12 cellular contexts compared by ENCODE assay signal in genomic region chr5:142248853-142249462, GRCh38.
DNase-seq lines count a peak whose midpoint lies in the region; ATAC-seq and TF ChIP-seq lines count a peak whose summit lies in the region.
"Had no signal": no experiment of that assay in that cellular context is flagged by ENCODE, and none has a peak within 500 bp of the region (broad histone marks: within the 10 kb centered on the region; RNA-seq: fewer than 3 reads in every experiment).

No MANE protein-coding gene starts in this region.

- no peak for TF ChIP-seq RAD21 in SK-N-SH (IDR thresholded peaks at IDR 0.05; ENCODE audit: low read length)

- H3K9me3 Mint-ChIP-seq in activated naive CD4-positive, alpha-beta T cell treated with anti-CD3 and anti-CD28 coated beads, Interleukin-2, amount 10 ng/mL, durations not matched to agents 7 days and 5 days: no peaks in the 10 kb centered on the region

- H3K4me3 Mint-ChIP-seq in activated naive CD4-positive, alpha-beta T cell treated with anti-CD3 and anti-CD28 coated beads, Interleukin-2, amount 10 ng/mL, durations not matched to agents 7 days and 5 days: no peak overlapping the region

- H3K4me1 ChIP-seq in SK-N-SH (ENCODE audit: control insufficient read depth in 1 of 2, insufficient read depth in 2 of 2, low read depth in 1 of 2, low read length in 1 of 2) (peaks cover 5 to 16% of the 10 kb centered on the region in 2 experiments; a peak in 1 of 4 replicates), right atrium auricular region (peaks cover 0 to 11% of the 10 kb centered on the region in 2 donors), psoas muscle (no peaks in the 10 kb centered on the region)

- 74% methylated on average over 13 of the region's 14 CpGs for WGBS in SK-N-SH (ENCODE audit: low lambda C conversion rate)
- WGBS in psoas muscle, 3 donors: 35 to 51% (median 35%) methylated on average over 14 of the region's 14 CpGs

- peak in 1 of 2 experiments; percentile 17; a peak in 1 of 4 replicates for TF ChIP-seq EP300 in SK-N-SH (IDR thresholded peaks at IDR 0.05; ENCODE audit: borderline replicate concordance in 1 of 2, low read depth in 1 of 2, low read length in 1 of 2)

- no peak overlapping the region for H3K27ac Mint-ChIP-seq in activated naive CD4-positive, alpha-beta T cell treated with anti-CD3 and anti-CD28 coated beads, Interleukin-2, amount 10 ng/mL, durations not matched to agents 7 days and 5 days

- no peaks in the 10 kb centered on the region for H3K36me3 Mint-ChIP-seq in activated naive CD4-positive, alpha-beta T cell treated with anti-CD3 and anti-CD28 coated beads, Interleukin-2, amount 10 ng/mL, durations not matched to agents 7 days and 5 days

- no peaks in the 10 kb centered on the region for H4K20me1 ChIP-seq in SK-N-SH (ENCODE audit: insufficient read depth)

- no peak overlapping the region for H3K4me2 ChIP-seq in SK-N-SH

- H3K36me3 ChIP-seq in SK-N-SH (replicated peaks in 1 of 2; ENCODE audit: control insufficient read depth in 1 of 2, insufficient read depth in 2 of 2, low read length in 1 of 2): no peaks in the 10 kb centered on the region
- H3K36me3 ChIP-seq in right atrium auricular region: no peaks in the 10 kb centered on the region
- no peaks in the 10 kb centered on the region for H3K36me3 ChIP-seq in psoas muscle (ENCODE audit: insufficient read depth in 1 of 2, low read depth in 1 of 2)

- DNase-seq in GM03348 (ENCODE audit: low spot score) (peak; percentile 68), SK-N-SH (no peak), right atrium auricular region (ENCODE audit: low spot score) (peak; percentile 76), psoas muscle (peak; percentile 37 to 68), SW480 (ENCODE audit: low spot score) (no peak)
- no peak for DNase-seq in activated naive CD4-positive, alpha-beta T cell treated with anti-CD3 and anti-CD28 coated beads, Interleukin-2, amount 10 ng/mL, durations not matched to agents 7 days and 5 days
- DNase-seq: activated naive CD4-positive, alpha-beta T cell; DMS53; NCI-H1105 treated with DMSO at 0.1 percent for 48 hours; testis had no signal

- peak overlapping the region; percentile 22 to 48; a peak in 3 of 4 replicates for H3K27ac ChIP-seq in SK-N-SH (ENCODE audit: low read depth in 2 of 2, low read length in 1 of 2)
- no peak overlapping the region for H3K27ac ChIP-seq in right atrium auricular region
- H3K27ac ChIP-seq in psoas muscle: no peak overlapping the region
- H3K27ac ChIP-seq: testis had no signal

- H3K4me3 ChIP-seq in SK-N-SH (ENCODE audit: low read depth in 2 of 2, low read length in 1 of 2) (no peak overlapping the region), right atrium auricular region (no peak overlapping the region), psoas muscle (no peak overlapping the region)
- H3K4me3 ChIP-seq: testis had no signal

- peaks cover 31% of the 10 kb centered on the region for H3K27me3 Mint-ChIP-seq in activated naive CD4-positive, alpha-beta T cell treated with anti-CD3 and anti-CD28 coated beads, Interleukin-2, amount 10 ng/mL, durations not matched to agents 7 days and 5 days

- H3K27me3 ChIP-seq in SK-N-SH (ENCODE audit: insufficient read depth) (no peaks in the 10 kb centered on the region), right atrium auricular region (no peaks in the 10 kb centered on the region), psoas muscle (ENCODE audit: insufficient read depth in 3 of 3, low read length in 2 of 3) (no peaks in the 10 kb centered on the region)
- H3K27me3 ChIP-seq: testis had no signal

- POLR2A ChIA-PET in SK-N-SH (lab: Yijun Ruan, JAX): no interaction called here

- TF ChIP-seq CTCF in SK-N-SH (IDR thresholded peaks at IDR 0.05): no peak
- no peak for TF ChIP-seq CTCF in right atrium auricular region (IDR thresholded peaks at IDR 0.05)
- TF ChIP-seq CTCF in psoas muscle (IDR thresholded peaks at IDR 0.05): no peak

- H3K9me2 ChIP-seq in SK-N-SH: no peaks in the 10 kb centered on the region

- peaks cover 16% of the 10 kb centered on the region for H3F3A ChIP-seq in SK-N-SH (replicated peaks; ENCODE audit: insufficient read depth)

- no peak overlapping the region for H3K9ac ChIP-seq in SK-N-SH

- CTCF ChIA-PET in SK-N-SH (lab: Yijun Ruan, JAX): interaction anchor here (1.8 kb wide), 1 partner anchor 14 kb away, joined by 4 read pairs; no protein-coding TSS in a partner anchor
- CTCF ChIA-PET in activated naive CD4-positive, alpha-beta T cell treated with anti-CD3 and anti-CD28 coated beads, Interleukin-2, amount 10 ng/mL, durations not matched to agents 7 days and 5 days (lab: Charles Lee): no interaction called here

- ATAC-seq in psoas muscle: peak; percentile 29 to 71 (median 52)
- no peak for ATAC-seq in HG03442 (IDR thresholded peaks at IDR 0.05; ENCODE audit: unreplicated experiment)
- ATAC-seq in HG02938 (IDR thresholded peaks at IDR 0.05; ENCODE audit: unreplicated experiment): no peak

- H2AFZ ChIP-seq in SK-N-SH (ENCODE audit: low read depth): no peak overlapping the region

- H3K9me3 ChIP-seq in SK-N-SH: no peaks in the 10 kb centered on the region
- no peaks in the 10 kb centered on the region for H3K9me3 ChIP-seq in right atrium auricular region
- no peaks in the 10 kb centered on the region for H3K9me3 ChIP-seq in psoas muscle
- H3K9me3 ChIP-seq: testis had no signal

- H3K4me1 Mint-ChIP-seq in activated naive CD4-positive, alpha-beta T cell treated with anti-CD3 and anti-CD28 coated beads, Interleukin-2, amount 10 ng/mL, durations not matched to agents 7 days and 5 days: no peaks in the 10 kb centered on the region

- no peaks in the 10 kb centered on the region for H3K79me2 ChIP-seq in SK-N-SH (ENCODE audit: insufficient read depth)

- intact Hi-C loops in psoas muscle (cut with DNase I): no loop called here

TF ChIP-seq in SK-N-SH, 30 proteins besides CTCF, POLR2A, EP300 and RAD21:
- peak; percentile 85 for TF ChIP-seq PBX3 (IDR thresholded peaks at IDR 0.05)
- TF ChIP-seq TCF12 (IDR thresholded peaks at IDR 0.05): peak; percentile 93
- TF ChIP-seq TEAD4 (IDR thresholded peaks at IDR 0.05; ENCODE audit: borderline replicate concordance, insufficient read depth): peak; percentile 55; the same call in 1 of the 2 replicates
- no peak for TF ChIP-seq TAF1 (IDR thresholded peaks at IDR 0.05; ENCODE audit: borderline replicate concordance, low read depth, low read length)
- no peak for TF ChIP-seq YY1 (IDR thresholded peaks at IDR 0.05; ENCODE audit: low read depth)
- TF ChIP-seq NFIC (IDR thresholded peaks at IDR 0.05; ENCODE audit: borderline replicate concordance): peak; percentile 46; the same call in 1 of the 2 replicates
- peak; percentile 51; the same call in 1 of the 2 replicates for TF ChIP-seq FOSL2 (IDR thresholded peaks at IDR 0.05; ENCODE audit: borderline replicate concordance, low read depth)
- peak; percentile 73 for TF ChIP-seq JUND (IDR thresholded peaks at IDR 0.05)
- TF ChIP-seq FOXM1 (IDR thresholded peaks at IDR 0.05; ENCODE audit: low read depth): no peak
- TF ChIP-seq SIN3A (IDR thresholded peaks at IDR 0.05; ENCODE audit: borderline replicate concordance, low read depth, low read length): peak; percentile 45; the same call in 1 of the 2 replicates
- peak; percentile 45; the same call in 1 of the 2 replicates for TF ChIP-seq POLR2AphosphoS5 (IDR thresholded peaks at IDR 0.05; ENCODE audit: low read depth, low read length)

Comparison
In these comparisons a context has a peak if more than half of its experiments do, and no peak if none do; other contexts are left out.
1. DNase-seq: peak in GM03348 (single experiment), right atrium auricular region (single experiment) and psoas muscle (2 of 2); none in SK-N-SH (single experiment), SW480 (single experiment) and activated naive CD4-positive, alpha-beta T cell treated with anti-CD3 and anti-CD28 coated beads, Interleukin-2, amount 10 ng/mL, durations not matched to agents 7 days and 5 days (single experiment).
2. H3K27ac ChIP-seq: peak in SK-N-SH (2 of 2); none in right atrium auricular region (0 of 2) and psoas muscle (single experiment).
3. ATAC-seq: peak in psoas muscle (4 of 4); none in HG03442 (single experiment) and HG02938 (single experiment).